In the genomic region with DNA sequence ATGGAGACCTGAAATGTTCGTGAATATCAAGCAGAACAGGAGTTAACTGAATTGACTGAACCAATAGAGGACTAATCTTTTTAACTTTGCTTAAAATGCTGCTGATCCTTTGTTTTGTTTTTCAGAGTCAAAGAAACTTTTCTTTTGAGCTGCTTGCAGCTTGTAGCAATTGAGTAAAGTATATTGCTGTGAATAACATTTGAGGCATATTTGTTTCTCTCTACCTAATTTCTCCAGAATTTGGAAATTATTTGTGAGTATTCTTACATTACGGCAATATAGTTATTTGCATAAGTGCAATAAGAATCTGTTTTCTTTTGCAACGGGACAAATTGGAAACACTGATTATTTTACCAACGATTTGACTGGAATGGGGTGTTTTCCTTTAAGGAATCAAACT, we compare ENCODE assay signal across 7 cellular contexts. TPM values are rescaled to one million over a fixed set of nuclear protein-coding genes. Genes with fewer than 3 reads are reported as not detected.
"Had no signal": no experiment of that assay in that cellular context is flagged by ENCODE, and none has a peak within 500 bp of the region (broad histone marks: within the 10 kb centered on the region; RNA-seq: fewer than 3 reads in every experiment).

No MANE protein-coding gene starts in this region.

RNA-seq across cellular contexts. Expression of a gene that starts 27.3 kb away (rescaled TPM):
- total RNA-seq: GM23248, GM23338, H1, H4, H7, H9, HFFc6 had no signal
- polyA plus RNA-seq: GM23248, GM23338, H1 had no signal

RNA-seq across cellular contexts. Expression of a gene that starts 46.4 kb away (rescaled TPM):
- total RNA-seq: GM23248, H1, H4, H9 had no signal
